1 cellular context compared by ENCODE assay signal in the genomic region with DNA sequence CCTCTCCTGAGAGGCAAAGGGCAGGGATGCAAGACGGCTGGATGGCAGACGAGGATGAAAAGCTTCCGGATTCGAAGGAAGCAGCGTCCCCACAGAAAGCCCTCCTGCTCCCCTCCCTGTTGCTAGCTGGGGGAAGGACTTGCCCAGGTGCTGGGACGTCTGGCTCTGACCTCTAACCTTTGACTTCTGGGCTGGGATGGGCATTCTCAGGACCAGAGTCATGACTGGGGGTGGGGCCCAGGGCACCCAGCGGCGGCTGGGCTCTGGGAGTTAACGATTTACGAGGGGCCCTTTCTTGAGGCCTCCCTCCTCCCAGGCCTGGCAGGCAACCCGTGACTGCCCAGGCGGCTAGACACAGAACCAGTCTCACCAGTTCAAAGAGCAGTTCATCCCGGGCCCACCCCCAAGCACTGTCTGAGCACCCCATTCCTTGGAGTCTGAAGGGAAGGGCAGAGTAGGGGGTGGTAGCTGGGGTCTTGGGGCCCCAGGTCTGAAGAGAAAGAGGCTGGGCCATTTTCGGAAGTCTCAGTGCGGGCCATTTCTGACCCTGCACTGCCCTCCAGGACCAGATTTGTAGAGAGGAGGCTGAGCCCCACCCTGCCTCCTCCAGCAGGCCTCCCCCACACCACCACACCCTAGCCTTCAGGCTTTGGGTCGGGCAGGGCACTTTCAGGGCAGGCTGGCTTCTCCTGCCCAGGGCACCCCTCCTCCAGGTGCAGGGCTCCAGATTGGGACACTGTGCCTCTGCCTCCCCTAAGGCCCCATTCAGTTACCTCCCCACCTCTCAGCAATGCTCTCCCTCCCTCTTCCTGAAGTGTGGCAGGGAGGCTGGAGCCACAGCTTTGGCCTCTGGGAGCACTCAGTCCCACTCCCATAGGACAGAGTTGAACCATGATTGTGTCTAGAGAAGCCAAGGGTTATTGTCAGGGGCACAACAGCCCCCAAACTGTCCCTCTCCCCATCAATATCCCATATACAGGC.
TF ChIP-seq lines count a peak whose summit lies in the region.

No MANE protein-coding gene starts in this region.

TF ChIP-seq in HepG2, 621 proteins besides CTCF, POLR2A, EP300 and RAD21 (continued from another document and continues in another):
- TF ChIP-seq, protein P1, sequence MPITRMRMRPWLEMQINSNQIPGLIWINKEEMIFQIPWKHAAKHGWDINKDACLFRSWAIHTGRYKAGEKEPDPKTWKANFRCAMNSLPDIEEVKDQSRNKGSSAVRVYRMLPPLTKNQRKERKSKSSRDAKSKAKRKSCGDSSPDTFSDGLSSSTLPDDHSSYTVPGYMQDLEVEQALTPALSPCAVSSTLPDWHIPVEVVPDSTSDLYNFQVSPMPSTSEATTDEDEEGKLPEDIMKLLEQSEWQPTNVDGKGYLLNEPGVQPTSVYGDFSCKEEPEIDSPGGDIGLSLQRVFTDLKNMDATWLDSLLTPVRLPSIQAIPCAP (CRISPR knock-in tag; IDR thresholded peaks at IDR 0.05; ENCODE audit: low read depth): no peak
- TF ChIP-seq, protein P2, sequence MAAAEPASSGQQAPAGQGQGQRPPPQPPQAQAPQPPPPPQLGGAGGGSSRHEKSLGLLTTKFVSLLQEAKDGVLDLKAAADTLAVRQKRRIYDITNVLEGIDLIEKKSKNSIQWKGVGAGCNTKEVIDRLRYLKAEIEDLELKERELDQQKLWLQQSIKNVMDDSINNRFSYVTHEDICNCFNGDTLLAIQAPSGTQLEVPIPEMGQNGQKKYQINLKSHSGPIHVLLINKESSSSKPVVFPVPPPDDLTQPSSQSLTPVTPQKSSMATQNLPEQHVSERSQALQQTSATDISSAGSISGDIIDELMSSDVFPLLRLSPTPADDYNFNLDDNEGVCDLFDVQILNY (CRISPR knock-in tag; conservative IDR thresholded peaks at IDR 0.05): no peak
- TF ChIP-seq, protein P3, sequence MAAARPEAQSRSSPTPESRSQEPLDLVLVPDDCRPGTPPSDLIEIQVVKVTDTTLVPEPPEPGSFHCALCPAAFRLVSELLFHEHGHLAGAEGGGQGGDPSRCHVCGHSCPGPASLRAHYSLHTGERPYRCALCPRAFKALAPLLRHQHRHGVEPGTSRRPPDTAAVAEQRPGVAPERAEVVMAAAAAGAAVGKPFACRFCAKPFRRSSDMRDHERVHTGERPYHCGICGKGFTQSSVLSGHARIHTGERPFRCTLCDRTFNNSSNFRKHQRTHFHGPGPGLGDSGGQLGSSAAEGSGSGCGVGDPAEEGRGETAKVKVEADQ (CRISPR knock-in tag; IDR thresholded peaks at IDR 0.05; ENCODE audit: borderline replicate concordance): no peak
- TF ChIP-seq, protein P4, sequence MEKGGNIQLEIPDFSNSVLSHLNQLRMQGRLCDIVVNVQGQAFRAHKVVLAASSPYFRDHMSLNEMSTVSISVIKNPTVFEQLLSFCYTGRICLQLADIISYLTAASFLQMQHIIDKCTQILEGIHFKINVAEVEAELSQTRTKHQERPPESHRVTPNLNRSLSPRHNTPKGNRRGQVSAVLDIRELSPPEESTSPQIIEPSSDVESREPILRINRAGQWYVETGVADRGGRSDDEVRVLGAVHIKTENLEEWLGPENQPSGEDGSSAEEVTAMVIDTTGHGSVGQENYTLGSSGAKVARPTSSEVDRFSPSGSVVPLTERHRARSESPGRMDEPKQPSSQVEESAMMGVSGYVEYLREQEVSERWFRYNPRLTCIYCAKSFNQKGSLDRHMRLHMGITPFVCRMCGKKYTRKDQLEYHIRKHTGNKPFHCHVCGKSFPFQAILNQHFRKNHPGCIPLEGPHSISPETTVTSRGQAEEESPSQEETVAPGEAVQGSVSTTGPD (CRISPR knock-in tag; IDR thresholded peaks at IDR 0.05): no peak
- TF ChIP-seq KLF16 (CRISPR knock-in tag; IDR thresholded peaks at IDR 0.05) (peak in 1 of 2 experiments; percentile 77; a peak in 2 of 4 replicates), ZNF777 (CRISPR knock-in tag; IDR thresholded peaks at IDR 0.05) (no peak), ZNF816 (CRISPR knock-in tag; IDR thresholded peaks at IDR 0.05; ENCODE audit: borderline replicate concordance) (no peak), MTF2 (CRISPR knock-in tag; IDR thresholded peaks at IDR 0.05; ENCODE audit: borderline replicate concordance) (no peak), ZKSCAN8 (CRISPR knock-in tag; IDR thresholded peaks at IDR 0.05; ENCODE audit: borderline replicate concordance) (no peak), ZNF10 (CRISPR knock-in tag; IDR thresholded peaks at IDR 0.05; ENCODE audit: borderline replicate concordance, low read depth) (no peak), RAD51 (IDR thresholded peaks at IDR 0.05; ENCODE audit: borderline replicate concordance) (no peak), DPF2 (CRISPR knock-in tag; IDR thresholded peaks at IDR 0.05; ENCODE audit: borderline replicate concordance, low read depth) (peak; percentile 38; the same call in 1 of the 2 replicates), JUND (CRISPR knock-in tag; IDR thresholded peaks at IDR 0.05) (no peak), U2AF2 (IDR thresholded peaks at IDR 0.05; ENCODE audit: low read depth, low read length) (0 out of 2 replicates have a peak, but pooled peaks have one; percentile 66), REXO4 (CRISPR knock-in tag; IDR thresholded peaks at IDR 0.05; ENCODE audit: borderline replicate concordance) (no peak), RFXANK (CRISPR knock-in tag; IDR thresholded peaks at IDR 0.05) (no peak), BORCS8-MEF2B (CRISPR knock-in tag; IDR thresholded peaks at IDR 0.05) (0 out of 2 replicates have a peak, but pooled peaks have one; percentile 18), MXI1 (IDR thresholded peaks at IDR 0.05; ENCODE audit: borderline replicate concordance, low read depth, low read length) (peak; percentile 29; the same call in 1 of the 3 replicates), FOXA1 (IDR thresholded peaks at IDR 0.05) (no peak), FOXA1 (CRISPR knock-in tag; IDR thresholded peaks at IDR 0.05) (no peak), NFKB2 (CRISPR knock-in tag; IDR thresholded peaks at IDR 0.05; ENCODE audit: borderline replicate concordance) (0 out of 2 replicates have a peak, but pooled peaks have one; percentile 68), RNF2 (conservative IDR thresholded peaks at IDR 0.05; ENCODE audit: low read depth) (no peak), ZNF879 (CRISPR knock-in tag; IDR thresholded peaks at IDR 0.05) (no peak), ZNF20 (CRISPR knock-in tag; IDR thresholded peaks at IDR 0.05) (no peak), ZNF567 (CRISPR knock-in tag; IDR thresholded peaks at IDR 0.05; ENCODE audit: borderline replicate concordance) (no peak), PAWR (CRISPR knock-in tag; IDR thresholded peaks at IDR 0.05; ENCODE audit: borderline replicate concordance) (no peak), ZSCAN21 (CRISPR knock-in tag; IDR thresholded peaks at IDR 0.05; ENCODE audit: borderline replicate concordance) (peak; percentile 68; the same call in 1 of the 2 replicates), ZNF790 (CRISPR knock-in tag; IDR thresholded peaks at IDR 0.05; ENCODE audit: borderline replicate concordance) (no peak), ZBTB21 (CRISPR knock-in tag; IDR thresholded peaks at IDR 0.05) (no peak), NR2F6 (IDR thresholded peaks at IDR 0.05) (peak; percentile 98), NR2F6 (CRISPR knock-in tag; IDR thresholded peaks at IDR 0.05) (peak; percentile 98), ZNF432 (CRISPR knock-in tag; IDR thresholded peaks at IDR 0.05; ENCODE audit: borderline replicate concordance) (no peak), ZBTB1 (CRISPR knock-in tag; IDR thresholded peaks at IDR 0.05; ENCODE audit: borderline replicate concordance) (no peak), RFXAP (CRISPR knock-in tag; IDR thresholded peaks at IDR 0.05; ENCODE audit: borderline replicate concordance) (peak; percentile 42; the same call in 1 of the 2 replicates), ZNF570 (CRISPR knock-in tag; IDR thresholded peaks at IDR 0.05; ENCODE audit: borderline replicate concordance) (no peak), ZNF331 (CRISPR knock-in tag; IDR thresholded peaks at IDR 0.05) (peak; percentile 33; the same call in 1 of the 2 replicates), ZNF441 (CRISPR knock-in tag; IDR thresholded peaks at IDR 0.05; ENCODE audit: borderline replicate concordance) (peak; percentile 31; the same call in 1 of the 2 replicates), SMAD3 (CRISPR knock-in tag; IDR thresholded peaks at IDR 0.05) (no peak), FOXP1 (IDR thresholded peaks at IDR 0.05) (no peak), FOXP1 (CRISPR knock-in tag; IDR thresholded peaks at IDR 0.05) (peak; percentile 15; the same call in 1 of the 2 replicates), HOXA7 (CRISPR knock-in tag; IDR thresholded peaks at IDR 0.05) (no peak), GABPA (IDR thresholded peaks at IDR 0.05; ENCODE audit: low read depth, low read length) (no peak), GABPA (CRISPR knock-in tag; IDR thresholded peaks at IDR 0.05; ENCODE audit: low read depth) (peak; percentile 36; the same call in 1 of the 2 replicates)
- TF ChIP-seq, protein P5, sequence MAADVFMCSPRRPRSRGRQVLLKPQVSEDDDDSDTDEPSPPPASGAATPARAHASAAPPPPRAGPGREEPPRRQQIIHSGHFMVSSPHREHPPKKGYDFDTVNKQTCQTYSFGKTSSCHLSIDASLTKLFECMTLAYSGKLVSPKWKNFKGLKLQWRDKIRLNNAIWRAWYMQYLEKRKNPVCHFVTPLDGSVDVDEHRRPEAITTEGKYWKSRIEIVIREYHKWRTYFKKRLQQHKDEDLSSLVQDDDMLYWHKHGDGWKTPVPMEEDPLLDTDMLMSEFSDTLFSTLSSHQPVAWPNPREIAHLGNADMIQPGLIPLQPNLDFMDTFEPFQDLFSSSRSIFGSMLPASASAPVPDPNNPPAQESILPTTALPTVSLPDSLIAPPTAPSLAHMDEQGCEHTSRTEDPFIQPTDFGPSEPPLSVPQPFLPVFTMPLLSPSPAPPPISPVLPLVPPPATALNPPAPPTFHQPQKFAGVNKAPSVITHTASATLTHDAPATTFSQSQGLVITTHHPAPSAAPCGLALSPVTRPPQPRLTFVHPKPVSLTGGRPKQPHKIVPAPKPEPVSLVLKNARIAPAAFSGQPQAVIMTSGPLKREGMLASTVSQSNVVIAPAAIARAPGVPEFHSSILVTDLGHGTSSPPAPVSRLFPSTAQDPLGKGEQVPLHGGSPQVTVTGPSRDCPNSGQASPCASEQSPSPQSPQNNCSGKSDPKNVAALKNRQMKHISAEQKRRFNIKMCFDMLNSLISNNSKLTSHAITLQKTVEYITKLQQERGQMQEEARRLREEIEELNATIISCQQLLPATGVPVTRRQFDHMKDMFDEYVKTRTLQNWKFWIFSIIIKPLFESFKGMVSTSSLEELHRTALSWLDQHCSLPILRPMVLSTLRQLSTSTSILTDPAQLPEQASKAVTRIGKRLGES (CRISPR knock-in tag; IDR thresholded peaks at IDR 0.05; ENCODE audit: borderline replicate concordance): no peak
- TF ChIP-seq, protein P6, sequence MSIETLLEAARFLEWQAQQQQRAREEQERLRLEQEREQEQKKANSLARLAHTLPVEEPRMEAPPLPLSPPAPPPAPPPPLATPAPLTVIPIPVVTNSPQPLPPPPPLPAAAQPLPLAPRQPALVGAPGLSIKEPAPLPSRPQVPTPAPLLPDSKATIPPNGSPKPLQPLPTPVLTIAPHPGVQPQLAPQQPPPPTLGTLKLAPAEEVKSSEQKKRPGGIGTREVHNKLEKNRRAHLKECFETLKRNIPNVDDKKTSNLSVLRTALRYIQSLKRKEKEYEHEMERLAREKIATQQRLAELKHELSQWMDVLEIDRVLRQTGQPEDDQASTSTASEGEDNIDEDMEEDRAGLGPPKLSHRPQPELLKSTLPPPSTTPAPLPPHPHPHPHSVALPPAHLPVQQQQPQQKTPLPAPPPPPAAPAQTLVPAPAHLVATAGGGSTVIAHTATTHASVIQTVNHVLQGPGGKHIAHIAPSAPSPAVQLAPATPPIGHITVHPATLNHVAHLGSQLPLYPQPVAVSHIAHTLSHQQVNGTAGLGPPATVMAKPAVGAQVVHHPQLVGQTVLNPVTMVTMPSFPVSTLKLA (IDR thresholded peaks at IDR 0.05): no peak
- TF ChIP-seq, protein P7, sequence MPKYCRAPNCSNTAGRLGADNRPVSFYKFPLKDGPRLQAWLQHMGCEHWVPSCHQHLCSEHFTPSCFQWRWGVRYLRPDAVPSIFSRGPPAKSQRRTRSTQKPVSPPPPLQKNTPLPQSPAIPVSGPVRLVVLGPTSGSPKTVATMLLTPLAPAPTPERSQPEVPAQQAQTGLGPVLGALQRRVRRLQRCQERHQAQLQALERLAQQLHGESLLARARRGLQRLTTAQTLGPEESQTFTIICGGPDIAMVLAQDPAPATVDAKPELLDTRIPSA (CRISPR knock-in tag; IDR thresholded peaks at IDR 0.05; ENCODE audit: borderline replicate concordance): no peak
- TF ChIP-seq, protein P8, sequence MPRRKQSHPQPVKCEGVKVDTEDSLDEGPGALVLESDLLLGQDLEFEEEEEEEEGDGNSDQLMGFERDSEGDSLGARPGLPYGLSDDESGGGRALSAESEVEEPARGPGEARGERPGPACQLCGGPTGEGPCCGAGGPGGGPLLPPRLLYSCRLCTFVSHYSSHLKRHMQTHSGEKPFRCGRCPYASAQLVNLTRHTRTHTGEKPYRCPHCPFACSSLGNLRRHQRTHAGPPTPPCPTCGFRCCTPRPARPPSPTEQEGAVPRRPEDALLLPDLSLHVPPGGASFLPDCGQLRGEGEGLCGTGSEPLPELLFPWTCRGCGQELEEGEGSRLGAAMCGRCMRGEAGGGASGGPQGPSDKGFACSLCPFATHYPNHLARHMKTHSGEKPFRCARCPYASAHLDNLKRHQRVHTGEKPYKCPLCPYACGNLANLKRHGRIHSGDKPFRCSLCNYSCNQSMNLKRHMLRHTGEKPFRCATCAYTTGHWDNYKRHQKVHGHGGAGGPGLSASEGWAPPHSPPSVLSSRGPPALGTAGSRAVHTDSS (CRISPR knock-in tag; conservative IDR thresholded peaks at IDR 0.05): no peak
- TF ChIP-seq, protein P9, sequence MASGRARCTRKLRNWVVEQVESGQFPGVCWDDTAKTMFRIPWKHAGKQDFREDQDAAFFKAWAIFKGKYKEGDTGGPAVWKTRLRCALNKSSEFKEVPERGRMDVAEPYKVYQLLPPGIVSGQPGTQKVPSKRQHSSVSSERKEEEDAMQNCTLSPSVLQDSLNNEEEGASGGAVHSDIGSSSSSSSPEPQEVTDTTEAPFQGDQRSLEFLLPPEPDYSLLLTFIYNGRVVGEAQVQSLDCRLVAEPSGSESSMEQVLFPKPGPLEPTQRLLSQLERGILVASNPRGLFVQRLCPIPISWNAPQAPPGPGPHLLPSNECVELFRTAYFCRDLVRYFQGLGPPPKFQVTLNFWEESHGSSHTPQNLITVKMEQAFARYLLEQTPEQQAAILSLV (CRISPR knock-in tag; IDR thresholded peaks at IDR 0.05; ENCODE audit: borderline replicate concordance): peak; percentile 61; the same call in 1 of the 2 replicates
- TF ChIP-seq, protein P10, sequence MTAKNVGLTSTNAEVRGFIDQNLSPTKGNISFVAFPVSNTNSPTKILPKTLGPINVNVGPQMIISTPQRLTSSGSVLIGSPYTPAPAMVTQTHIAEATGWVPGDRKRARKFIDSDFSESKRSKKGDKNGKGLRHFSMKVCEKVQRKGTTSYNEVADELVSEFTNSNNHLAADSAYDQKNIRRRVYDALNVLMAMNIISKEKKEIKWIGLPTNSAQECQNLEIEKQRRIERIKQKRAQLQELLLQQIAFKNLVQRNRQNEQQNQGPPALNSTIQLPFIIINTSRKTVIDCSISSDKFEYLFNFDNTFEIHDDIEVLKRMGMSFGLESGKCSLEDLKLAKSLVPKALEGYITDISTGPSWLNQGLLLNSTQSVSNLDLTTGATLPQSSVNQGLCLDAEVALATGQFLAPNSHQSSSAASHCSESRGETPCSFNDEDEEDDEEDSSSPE (CRISPR knock-in tag; IDR thresholded peaks at IDR 0.05): 0 out of 2 replicates have a peak, but pooled peaks have one; percentile 17
